ENCODE assay signal across 26 cellular contexts in the genomic region with DNA sequence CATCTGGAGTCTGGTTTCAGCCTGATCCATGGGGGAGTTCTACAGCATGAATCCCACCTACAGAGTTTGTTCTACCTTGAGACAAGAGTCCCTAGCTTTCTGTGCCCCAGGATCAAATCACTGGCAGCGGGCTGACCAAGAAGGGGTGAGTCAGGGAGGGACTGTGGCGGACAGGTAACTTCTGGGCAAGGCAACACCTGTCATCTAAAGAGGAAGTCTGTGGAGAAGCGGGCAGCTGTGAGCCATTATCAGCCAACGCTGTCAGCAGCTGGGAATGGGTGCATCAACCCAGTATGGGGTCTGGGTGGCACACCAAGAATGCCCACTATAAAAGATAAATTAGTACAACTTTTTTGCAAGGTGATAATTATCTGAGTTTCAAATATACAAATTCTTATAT.
"Had no signal": no experiment of that assay in that cellular context is flagged by ENCODE, and none has a peak within 500 bp of the region (broad histone marks: within the 10 kb centered on the region; RNA-seq: fewer than 3 reads in every experiment).

No MANE protein-coding gene starts in this region.

- H3K4me1 ChIP-seq: esophagus squamous epithelium, gastrocnemius medialis, heart left ventricle, left lung, upper lobe of left lung had no signal

- H3K27ac Mint-ChIP-seq: activated naive CD8-positive, alpha-beta T cell treated with anti-CD3 and anti-CD28 coated beads, Interleukin-2, amount 50 U/mL, for 24 hours; endodermal cell; naive thymus-derived CD8-positive, alpha-beta T cell; stimulated activated naive B cell treated with anti-CD40 and anti-IgM and Interleukin-4, amounts not matched to agents 10 μg/mL and 1 μg/mL and 100 μg/mL, for 72 hours; T-helper 1 cell treated with Interleukin-12 subunit alpha and Interleukin-12 subunit beta and Interleukin-4 antibody, amounts not matched to agents 30 μg/mL and 1 μg/mL, for 36 hours; WTC11 had no signal

- H3K9me3 ChIP-seq: body of pancreas, gastrocnemius medialis had no signal

- H3K27me3 Mint-ChIP-seq: activated naive CD8-positive, alpha-beta T cell treated with anti-CD3 and anti-CD28 coated beads, Interleukin-2, amount 50 U/mL, for 24 hours; naive thymus-derived CD8-positive, alpha-beta T cell; stimulated activated naive B cell treated with anti-CD40 and anti-IgM and Interleukin-4, amounts not matched to agents 10 μg/mL and 1 μg/mL and 100 μg/mL, for 72 hours had no signal

- H3K4me3 ChIP-seq: body of pancreas, cardiac muscle cell, esophagus squamous epithelium, gastrocnemius medialis, heart left ventricle, left lung, lung, thoracic aorta, upper lobe of left lung had no signal

- DNase-seq: activated CD8-positive, alpha-beta memory T cell treated with anti-CD3 and anti-CD28 coated beads for 24 hours; activated CD8-positive, alpha-beta memory T cell treated with anti-CD3 and anti-CD28 coated beads, Interleukin-2, amount 50 U/mL, for 4 hours; activated gamma-delta T cell; activated naive CD4-positive, alpha-beta T cell treated with anti-CD3 and anti-CD28 coated beads, Interleukin-2, amount 50 U/mL, for 16 hours; activated naive CD8-positive, alpha-beta T cell treated with anti-CD3 and anti-CD28 coated beads, Interleukin-2, amount 50 U/mL, for 24 hours; activated T-cell treated with anti-CD3 and anti-CD28 coated beads, Interleukin-2, amount 50 U/mL, for 48 hours; body of pancreas; cortex of kidney; endodermal cell; esophagus squamous epithelium; gastrocnemius medialis; heart left ventricle; kidney; left lung; naive thymus-derived CD8-positive, alpha-beta T cell; stimulated activated CD4-positive, alpha-beta T cell treated with anti-CD3 and anti-CD28 coated beads, Interleukin-2, amount 100 ng/mL, for 48 hours; stimulated activated CD8-positive, alpha-beta memory T cell treated with anti-CD3 and anti-CD28 coated beads, Interleukin-4, amount 100 ng/mL, for 48 hours; stimulated activated naive B cell treated with anti-CD40 and anti-IgM and Interleukin-4, amounts not matched to agents 10 μg/mL and 1 μg/mL and 100 μg/mL, for 72 hours; T1000; upper lobe of left lung had no signal

- H3K27ac ChIP-seq: body of pancreas, cardiac muscle cell, esophagus squamous epithelium, gastrocnemius medialis, heart left ventricle, left lung, thoracic aorta, upper lobe of left lung had no signal

- H3K27me3 ChIP-seq: body of pancreas, cardiac muscle cell, esophagus squamous epithelium, gastrocnemius medialis, heart left ventricle, left lung, upper lobe of left lung had no signal

- H3K4me1 Mint-ChIP-seq: activated naive CD8-positive, alpha-beta T cell treated with anti-CD3 and anti-CD28 coated beads, Interleukin-2, amount 50 U/mL, for 24 hours; endodermal cell; stimulated activated naive B cell treated with anti-CD40 and anti-IgM and Interleukin-4, amounts not matched to agents 10 μg/mL and 1 μg/mL and 100 μg/mL, for 72 hours; WTC11 had no signal

- H3K4me3 Mint-ChIP-seq: activated naive CD8-positive, alpha-beta T cell treated with anti-CD3 and anti-CD28 coated beads, Interleukin-2, amount 50 U/mL, for 24 hours; endodermal cell; naive thymus-derived CD8-positive, alpha-beta T cell; stimulated activated naive B cell treated with anti-CD40 and anti-IgM and Interleukin-4, amounts not matched to agents 10 μg/mL and 1 μg/mL and 100 μg/mL, for 72 hours; T-helper 1 cell treated with Interleukin-12 subunit alpha and Interleukin-12 subunit beta and Interleukin-4 antibody, amounts not matched to agents 30 μg/mL and 1 μg/mL, for 36 hours; WTC11 had no signal

- ATAC-seq: activated naive CD8-positive, alpha-beta T cell treated with anti-CD3 and anti-CD28 coated beads, Interleukin-2, amount 50 U/mL, for 24 hours; body of pancreas; gastrocnemius medialis; heart left ventricle; left lung; naive thymus-derived CD8-positive, alpha-beta T cell; sciatic nerve; stimulated activated naive B cell treated with anti-CD40 and anti-IgM and Interleukin-4, amounts not matched to agents 10 μg/mL and 1 μg/mL and 100 μg/mL, for 72 hours; WTC11 had no signal
